Comparison of ENCODE assay signal across 9 cellular contexts in the genomic region with DNA sequence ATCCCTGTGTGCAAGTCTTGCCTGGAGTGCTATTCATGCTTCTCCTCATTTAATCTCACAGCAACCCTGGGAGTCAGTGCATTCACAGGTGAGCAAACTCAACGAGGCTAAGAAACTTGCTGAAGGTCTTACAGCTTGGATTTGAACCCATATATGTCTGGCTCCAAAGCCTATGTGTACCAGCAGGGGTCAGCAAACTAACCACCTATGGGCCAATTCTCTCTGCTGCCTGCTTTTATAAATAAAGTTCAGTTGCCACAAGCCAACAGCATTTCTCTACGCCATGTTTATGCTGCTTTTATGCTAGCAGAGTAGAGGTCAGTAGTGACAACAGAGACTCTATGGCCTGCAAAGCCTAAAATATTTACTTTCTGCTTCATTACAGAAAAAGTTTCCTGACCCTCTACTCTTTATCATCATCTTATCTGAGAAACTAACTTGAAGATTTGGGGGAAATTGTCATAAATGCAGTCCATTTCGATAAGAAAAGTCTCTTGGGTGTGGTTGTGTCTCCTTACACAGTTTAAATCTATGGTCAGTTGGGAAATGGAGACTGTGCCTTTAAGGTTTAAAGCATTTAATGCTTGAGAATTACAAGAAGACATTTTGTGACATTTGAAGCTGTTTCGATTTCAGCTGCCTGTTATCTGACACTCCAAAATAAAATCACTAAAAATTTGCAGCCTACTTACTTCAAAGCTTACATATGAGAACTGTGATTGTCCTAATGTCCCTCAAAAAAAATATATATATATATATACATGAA.
DNase-seq lines count a peak whose midpoint lies in the region; ATAC-seq, FAIRE-seq and TF ChIP-seq lines count a peak whose summit lies in the region.
"Had no signal": no experiment of that assay in that cellular context is flagged by ENCODE, and none has a peak within 500 bp of the region (broad histone marks: within the 10 kb centered on the region; RNA-seq: fewer than 3 reads in every experiment).

No MANE protein-coding gene starts in this region.

- no peak for TF ChIP-seq POLR2A in HepG2 (IDR thresholded peaks at IDR 0.05; ENCODE audit: insufficient read depth in 1 of 2, low read depth in 2 of 2, low read length in 2 of 2)

- DNase-seq in D721Med (ENCODE audit: insufficient read length, low spot score): no peak
- peak; percentile 34 for DNase-seq in activated CD4-positive, alpha-beta memory T cell treated with anti-CD3 and anti-CD28 coated beads, Interleukin-2, amount 10 ng/mL, durations not matched to agents 7 days and 5 days
- DNase-seq in HepG2 (ENCODE audit: low spot score): peak; percentile 47
- DNase-seq in GM19238 (ENCODE audit: insufficient read length, low spot score): no peak
- no peak for DNase-seq in CD4-positive, alpha-beta T cell
- DNase-seq in NCI-H1694 treated with DMSO at 0.1 percent for 48 hours (lab: John Stamatoyannopoulos, UW): no peak
- DNase-seq: activated B cell treated with CpG ODN at 0.5 μM for 24 hours had no signal

- no peaks in the 10 kb centered on the region for H3K36me3 Mint-ChIP-seq in activated CD4-positive, alpha-beta memory T cell treated with anti-CD3 and anti-CD28 coated beads, Interleukin-2, amount 10 ng/mL, durations not matched to agents 7 days and 5 days (ENCODE audit: low read depth)
- no peaks in the 10 kb centered on the region for H3K36me3 Mint-ChIP-seq in CD4-positive, alpha-beta T cell (ENCODE audit: low read depth)

- 56% methylated on average over 4 of the region's 4 CpGs for WGBS in HepG2 (ENCODE audit: low lambda C conversion rate)

- CTCF ChIA-PET in activated CD4-positive, alpha-beta memory T cell treated with anti-CD3 and anti-CD28 coated beads, Interleukin-2, amount 10 ng/mL, durations not matched to agents 7 days and 5 days (lab: Charles Lee): interaction anchor here (0.7 to 3.2 kb wide), 6 partner anchors 8 to 433 kb away, joined by 3 to 19 read pairs (median 3); no protein-coding TSS in a partner anchor
- CTCF ChIA-PET in HepG2 (lab: Yijun Ruan, JAX; ENCODE audit: low intra/inter-chr PET ratio, low total read pairs): interaction anchor here (0.7 to 2.6 kb wide), 5 partner anchors 16 to 355 kb away, joined by 3 to 22 read pairs (median 6); no protein-coding TSS in a partner anchor
- CTCF ChIA-PET in CD4-positive, alpha-beta T cell (lab: Charles Lee): no interaction called here

- POLR2A ChIA-PET in activated CD4-positive, alpha-beta memory T cell treated with anti-CD3 and anti-CD28 coated beads, Interleukin-2, amount 10 ng/mL, durations not matched to agents 7 days and 5 days (lab: Charles Lee): no interaction called here
- POLR2A ChIA-PET in HepG2 (lab: Yijun Ruan, JAX): no interaction called here
- POLR2A ChIA-PET in CD4-positive, alpha-beta T cell (lab: Charles Lee): no interaction called here

- TF ChIP-seq RAD21 in HepG2 (CRISPR knock-in tag; IDR thresholded peaks at IDR 0.05): no peak

- no peak overlapping the region for H2AFZ ChIP-seq in HepG2 (ENCODE audit: low read length)

- TF ChIP-seq CTCF in D721Med (IDR thresholded peaks at IDR 0.05; ENCODE audit: insufficient read depth, missing control alignments) (peak; percentile 50), HepG2 (CRISPR knock-in tag; IDR thresholded peaks at IDR 0.05) (peak; percentile 63)
- no peak for TF ChIP-seq CTCF in CD4-positive, alpha-beta T cell (IDR thresholded peaks at IDR 0.05)

- ATAC-seq in GM19035 (IDR thresholded peaks at IDR 0.05; ENCODE audit: unreplicated experiment) (peak; percentile 80), HG03565 (IDR thresholded peaks at IDR 0.05; ENCODE audit: unreplicated experiment) (peak; percentile 69), HepG2 (peak; percentile 80)
- ATAC-seq in CD4-positive, alpha-beta T cell (ENCODE audit: poor library complexity): no peak

- FAIRE-seq in D721Med (lab: Jason Lieb, UNC): no peak
- peak; percentile 49 for FAIRE-seq in HepG2 (lab: Jason Lieb, UNC)

- H3K4me3 Mint-ChIP-seq in activated CD4-positive, alpha-beta memory T cell treated with anti-CD3 and anti-CD28 coated beads, Interleukin-2, amount 10 ng/mL, durations not matched to agents 7 days and 5 days: no peak overlapping the region
- H3K4me3 Mint-ChIP-seq in CD4-positive, alpha-beta T cell: no peak overlapping the region
- H3K4me3 Mint-ChIP-seq: activated B cell treated with CpG ODN at 0.5 μM for 24 hours had no signal

- H3K4me3 ChIP-seq in HepG2 (replicated peaks in 1 of 3; ENCODE audit: insufficient read depth in 1 of 3, low read depth in 2 of 3, low read length in 3 of 3): no peak overlapping the region

- no peaks in the 10 kb centered on the region for H3K27me3 Mint-ChIP-seq in activated CD4-positive, alpha-beta memory T cell treated with anti-CD3 and anti-CD28 coated beads, Interleukin-2, amount 10 ng/mL, durations not matched to agents 7 days and 5 days
- H3K27me3 Mint-ChIP-seq in CD4-positive, alpha-beta T cell: peaks cover 7% of the 10 kb centered on the region
- H3K27me3 Mint-ChIP-seq: activated B cell treated with CpG ODN at 0.5 μM for 24 hours had no signal

- H4K20me1 ChIP-seq in HepG2 (ENCODE audit: insufficient read depth, low read length): no peaks in the 10 kb centered on the region

- in situ Hi-C loops in HepG2 (cut with HindIII; ENCODE audit: extremely low pct_ligation_motif_present, low pct_unique_long_range_greater_than_20kb): no loop called here

- no peak for TF ChIP-seq EP300 in HepG2 (IDR thresholded peaks at IDR 0.05; ENCODE audit: low read depth in 2 of 2, low read length in 2 of 2)
- no peak for TF ChIP-seq EP300 in HepG2 (CRISPR knock-in tag; IDR thresholded peaks at IDR 0.05; ENCODE audit: borderline replicate concordance)

- no peak overlapping the region for H3K27ac Mint-ChIP-seq in activated CD4-positive, alpha-beta memory T cell treated with anti-CD3 and anti-CD28 coated beads, Interleukin-2, amount 10 ng/mL, durations not matched to agents 7 days and 5 days
- no peak overlapping the region for H3K27ac Mint-ChIP-seq in CD4-positive, alpha-beta T cell
- H3K27ac Mint-ChIP-seq: activated B cell treated with CpG ODN at 0.5 μM for 24 hours had no signal

- no peaks in the 10 kb centered on the region for H3K4me1 ChIP-seq in HepG2 (ENCODE audit: insufficient read depth, low read length)

- H3K9ac ChIP-seq in HepG2 (ENCODE audit: insufficient read depth, low read depth, low read length): no peak overlapping the region

- intact Hi-C loops in HepG2 (cut with micrococcal nuclease; ENCODE audit: unreplicated experiment): loop anchor here (1.0 kb wide), 3 partner anchors 128 to 352 kb away; no protein-coding TSS in a partner anchor
- intact Hi-C loops in CD4-positive, alpha-beta T cell (cut with DNase I, micrococcal nuclease): loop anchor here in 1 of 2 experiments (5.0 kb wide), 1 partner anchor 435 kb away; no protein-coding TSS in a partner anchor

- no peaks in the 10 kb centered on the region for H3K27me3 ChIP-seq in HepG2 (ENCODE audit: control insufficient read depth in 1 of 2, insufficient read depth in 2 of 2, low read length in 2 of 2)
- H3K27me3 ChIP-seq in CD4-positive, alpha-beta T cell (ENCODE audit: control insufficient read depth, insufficient read depth, low read length): no peaks in the 10 kb centered on the region

- no peaks in the 10 kb centered on the region for H3K79me2 ChIP-seq in HepG2 (ENCODE audit: insufficient read depth, low read length)

- no peaks in the 10 kb centered on the region for H3K9me3 Mint-ChIP-seq in activated CD4-positive, alpha-beta memory T cell treated with anti-CD3 and anti-CD28 coated beads, Interleukin-2, amount 10 ng/mL, durations not matched to agents 7 days and 5 days
- no peaks in the 10 kb centered on the region for H3K9me3 Mint-ChIP-seq in CD4-positive, alpha-beta T cell
- H3K9me3 Mint-ChIP-seq: activated B cell treated with CpG ODN at 0.5 μM for 24 hours had no signal

- H3K4me1 Mint-ChIP-seq in activated CD4-positive, alpha-beta memory T cell treated with anti-CD3 and anti-CD28 coated beads, Interleukin-2, amount 10 ng/mL, durations not matched to agents 7 days and 5 days: no peaks in the 10 kb centered on the region
- no peaks in the 10 kb centered on the region for H3K4me1 Mint-ChIP-seq in CD4-positive, alpha-beta T cell (ENCODE audit: low read depth)
- H3K4me1 Mint-ChIP-seq: activated B cell treated with CpG ODN at 0.5 μM for 24 hours had no signal

- BruUV-seq in HepG2 (replicated peaks; lab: Mats Ljungman, UMichigan): no TSS peak

- no peak overlapping the region for H3K27ac ChIP-seq in HepG2 (ENCODE audit: extremely low read length, insufficient read depth, low read length)
- no peak overlapping the region for H3K27ac ChIP-seq in CD4-positive, alpha-beta T cell (ENCODE audit: low read depth, low read length)

- H3K4me2 ChIP-seq in HepG2 (ENCODE audit: low read depth, low read length): no peak overlapping the region

- H3K36me3 ChIP-seq in HepG2 (replicated peaks in 1 of 2; ENCODE audit: control insufficient read depth in 1 of 2, insufficient read depth in 2 of 2, low read length in 2 of 2): no peaks in the 10 kb centered on the region

- no peaks in the 10 kb centered on the region for H3K9me3 ChIP-seq in HepG2 (ENCODE audit: low read length)
- H3K9me3 ChIP-seq in CD4-positive, alpha-beta T cell (ENCODE audit: control insufficient read depth, low read length): no peaks in the 10 kb centered on the region

Comparison
In these comparisons a context has a peak if more than half of its experiments do, and no peak if none do; other contexts are left out.
1. DNase-seq: peak in activated CD4-positive, alpha-beta memory T cell treated with anti-CD3 and anti-CD28 coated beads, Interleukin-2, amount 10 ng/mL, durations not matched to agents 7 days and 5 days (single experiment) and HepG2 (single experiment); none in D721Med (single experiment), GM19238 (single experiment), CD4-positive, alpha-beta T cell (0 of 10) and NCI-H1694 treated with DMSO at 0.1 percent for 48 hours (single experiment).